ENCODE assay signal across 11 cellular contexts in the genomic region with DNA sequence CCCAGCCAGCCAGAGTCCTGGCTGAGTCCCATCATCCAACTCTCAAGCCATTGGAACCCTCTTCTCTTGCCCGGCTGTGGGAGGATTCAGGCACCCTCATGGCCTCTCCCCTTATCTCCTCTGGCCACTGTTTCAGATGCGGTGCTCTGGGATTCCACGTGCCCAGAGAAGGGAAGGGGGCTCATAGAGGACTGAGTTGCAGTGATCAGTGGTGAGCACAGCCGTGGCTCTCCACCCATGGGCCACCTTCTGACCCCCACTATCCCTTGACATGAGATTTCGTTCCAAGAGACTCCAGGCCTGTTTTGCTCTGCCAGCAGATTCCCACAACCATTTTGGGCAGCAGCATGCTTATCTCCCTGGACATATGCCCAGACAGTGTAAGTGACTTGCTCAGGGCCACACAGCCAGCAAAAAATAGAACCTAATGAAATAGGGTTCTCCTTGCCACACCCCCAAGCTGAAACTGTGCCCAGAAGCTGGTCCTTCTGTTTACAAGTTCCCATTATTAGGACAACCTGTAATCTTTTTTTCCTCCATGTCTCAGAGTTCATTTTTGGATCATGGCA. TPM values are rescaled to one million over a fixed set of nuclear protein-coding genes. Genes with fewer than 3 reads are reported as not detected.
DNase-seq lines count a peak whose midpoint lies in the region; ATAC-seq and TF ChIP-seq lines count a peak whose summit lies in the region.
"Had no signal": no experiment of that assay in that cellular context is flagged by ENCODE, and none has a peak within 500 bp of the region (broad histone marks: within the 10 kb centered on the region; RNA-seq: fewer than 3 reads in every experiment).

No MANE protein-coding gene starts in this region.

- peak overlapping the region; percentile 60 for H3K27ac Mint-ChIP-seq in activated T-helper 17 cell treated with anti-CD3 and anti-CD28 coated beads, Interleukin-2, amount 50 U/mL, for 72 hours
- H3K27ac Mint-ChIP-seq: T-helper 2 cell treated with Interferon-gamma antibody and Interleukin-4, amounts not matched to agents 5 μg/mL and 100 μg/mL, for 36 hours had no signal

- H3K36me3 Mint-ChIP-seq in activated T-helper 17 cell treated with anti-CD3 and anti-CD28 coated beads, Interleukin-2, amount 50 U/mL, for 72 hours (ENCODE audit: low read depth), result peaks cover 50% of the 10 kb centered on the region

- H3K9me3 Mint-ChIP-seq in activated T-helper 17 cell treated with anti-CD3 and anti-CD28 coated beads, Interleukin-2, amount 50 U/mL, for 72 hours, result no peaks in the 10 kb centered on the region
- H3K9me3 Mint-ChIP-seq: activated T-cell treated with anti-CD3 and anti-CD28 coated beads, Interleukin-2, amount 50 U/mL, for 4 hours; T-helper 2 cell treated with Interferon-gamma antibody and Interleukin-4, amounts not matched to agents 5 μg/mL and 100 μg/mL, for 36 hours had no signal

- no peak for TF ChIP-seq CTCF in neutrophil (IDR thresholded peaks at IDR 0.05)

- H3K27me3 Mint-ChIP-seq in activated T-helper 17 cell treated with anti-CD3 and anti-CD28 coated beads, Interleukin-2, amount 50 U/mL, for 72 hours, result no peaks in the 10 kb centered on the region

- no peaks in the 10 kb centered on the region for H3K27me3 ChIP-seq in neutrophil

- peak overlapping the region; percentile 58 for H3K27ac ChIP-seq in neutrophil

- H3K4me3 ChIP-seq in neutrophil (ENCODE audit: low read depth in 1 of 2, low read length in 1 of 2), result no peak overlapping the region

- H3K9me3 ChIP-seq in neutrophil, result no peaks in the 10 kb centered on the region

- H3K4me1 ChIP-seq in neutrophil (ENCODE audit: control insufficient read depth in 1 of 2, insufficient read depth in 1 of 2, low read depth in 1 of 2, low read length in 1 of 2), result peaks cover 40 to 44% of the 10 kb centered on the region in 2 experiments

- H3K36me3 ChIP-seq in neutrophil, result peaks cover 46% of the 10 kb centered on the region

- ATAC-seq in activated T-helper 17 cell treated with anti-CD3 and anti-CD28 coated beads, Interleukin-2, amount 50 U/mL, for 72 hours (replicated peaks), result no peak
- ATAC-seq in GM19463 (IDR thresholded peaks at IDR 0.05; ENCODE audit: unreplicated experiment), result no peak
- ATAC-seq: activated T-cell treated with anti-CD3 and anti-CD28 coated beads, Interleukin-2, amount 50 U/mL, for 4 hours had no signal

- H3K4me1 Mint-ChIP-seq in activated T-helper 17 cell treated with anti-CD3 and anti-CD28 coated beads, Interleukin-2, amount 50 U/mL, for 72 hours, result peaks cover 46% of the 10 kb centered on the region

- DNase-seq in fibroblast of peridontal ligament (ENCODE audit: extremely low read depth), result peak; percentile 57
- DNase-seq in hypothalamus (lab: John Stamatoyannopoulos, UW), result no peak
- no peak for DNase-seq in UCSD-AML1 (lab: John Stamatoyannopoulos, UW; ENCODE audit: unreplicated experiment)
- DNase-seq in NCI-H446 treated with DMSO at 0.1 percent for 48 hours (lab: John Stamatoyannopoulos, UW), result no peak
- DNase-seq: activated T-cell treated with anti-CD3 and anti-CD28 coated beads, Interleukin-2, amount 50 U/mL, for 4 hours; effector CD8-positive, alpha-beta T cell; NCI-H510A treated with DMSO at 0.1 percent for 48 hours had no signal

- peak overlapping the region; percentile 6 for H3K4me3 Mint-ChIP-seq in activated T-helper 17 cell treated with anti-CD3 and anti-CD28 coated beads, Interleukin-2, amount 50 U/mL, for 72 hours
- H3K4me3 Mint-ChIP-seq: activated T-cell treated with anti-CD3 and anti-CD28 coated beads, Interleukin-2, amount 50 U/mL, for 4 hours; T-helper 2 cell treated with Interferon-gamma antibody and Interleukin-4, amounts not matched to agents 5 μg/mL and 100 μg/mL, for 36 hours had no signal

RNA-seq across cellular contexts. Expression of gene GPX3, which starts 2.7 kb away (rescaled TPM):
- total RNA-seq in activated T-helper 17 cell treated with anti-CD3 and anti-CD28 coated beads, Interleukin-2, amount 50 U/mL, for 72 hours, result not detected

RNA-seq across cellular contexts. Expression of gene TNIP1, which starts 57.7 kb away (rescaled TPM):
- total RNA-seq in activated T-helper 17 cell treated with anti-CD3 and anti-CD28 coated beads, Interleukin-2, amount 50 U/mL, for 72 hours, result 100 to 1,000 TPM; 316 to 609 TPM
